In the genomic region with DNA sequence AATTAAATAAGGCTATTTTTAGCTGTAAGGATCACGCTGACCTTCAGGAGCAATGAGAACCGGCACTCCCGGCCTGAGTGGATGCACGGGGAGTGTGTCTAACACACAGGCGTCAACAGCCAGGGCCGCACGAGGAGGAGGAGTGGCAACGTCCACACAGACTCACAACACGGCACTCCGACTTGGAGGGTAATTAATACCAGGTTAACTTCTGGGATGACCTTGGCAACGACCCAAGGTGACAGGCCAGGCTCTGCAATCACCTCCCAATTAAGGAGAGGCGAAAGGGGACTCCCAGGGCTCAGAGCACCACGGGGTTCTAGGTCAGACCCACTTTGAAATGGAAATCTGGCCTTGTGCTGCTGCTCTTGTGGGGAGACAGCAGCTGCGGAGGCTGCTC, we compare ENCODE assay signal across 17 cellular contexts.
"Had no signal": no experiment of that assay in that cellular context is flagged by ENCODE, and none has a peak within 500 bp of the region (broad histone marks: within the 10 kb centered on the region; RNA-seq: fewer than 3 reads in every experiment).

No MANE protein-coding gene starts in this region.

- H3K36me3 ChIP-seq: WERI-Rb-1 had no signal

- H3K27ac ChIP-seq: spleen, thoracic aorta, upper lobe of right lung, WERI-Rb-1 had no signal

- H3K27me3 ChIP-seq: spleen, upper lobe of right lung had no signal

- DNase-seq: activated CD4-positive, alpha-beta T cell treated with anti-CD3 and anti-CD28 coated beads, Interleukin-2, amount 50 U/mL, for 48 hours; activated naive CD4-positive, alpha-beta T cell; activated naive CD8-positive, alpha-beta T cell treated with anti-CD3 and anti-CD28 coated beads for 36 hours; amniotic stem cell; dermis blood vessel endothelial cell; effector memory CD4-positive, alpha-beta T cell; esophagus squamous epithelium; hippocampal formation; islet precursor cell; spleen; stimulated activated CD4-positive, alpha-beta T cell treated with anti-CD3 and anti-CD28 coated beads, Interleukin-4, amount 100 ng/mL, for 4 hours; T-helper 2 cell; upper lobe of right lung; WERI-Rb-1 had no signal

- ATAC-seq: left lobe of liver; stimulated activated memory B cell treated with anti-CD40 and anti-IgM and Interleukin-4, amounts not matched to agents 10 μg/mL and 1 μg/mL and 100 μg/mL, for 72 hours; upper lobe of right lung had no signal

- H3K4me3 ChIP-seq: esophagus squamous epithelium, spleen, thoracic aorta, upper lobe of right lung had no signal

- H3K4me1 ChIP-seq: spleen, upper lobe of right lung had no signal

- H3K9me3 ChIP-seq: esophagus squamous epithelium, spleen, thoracic aorta, upper lobe of right lung had no signal
